In the genomic region with DNA sequence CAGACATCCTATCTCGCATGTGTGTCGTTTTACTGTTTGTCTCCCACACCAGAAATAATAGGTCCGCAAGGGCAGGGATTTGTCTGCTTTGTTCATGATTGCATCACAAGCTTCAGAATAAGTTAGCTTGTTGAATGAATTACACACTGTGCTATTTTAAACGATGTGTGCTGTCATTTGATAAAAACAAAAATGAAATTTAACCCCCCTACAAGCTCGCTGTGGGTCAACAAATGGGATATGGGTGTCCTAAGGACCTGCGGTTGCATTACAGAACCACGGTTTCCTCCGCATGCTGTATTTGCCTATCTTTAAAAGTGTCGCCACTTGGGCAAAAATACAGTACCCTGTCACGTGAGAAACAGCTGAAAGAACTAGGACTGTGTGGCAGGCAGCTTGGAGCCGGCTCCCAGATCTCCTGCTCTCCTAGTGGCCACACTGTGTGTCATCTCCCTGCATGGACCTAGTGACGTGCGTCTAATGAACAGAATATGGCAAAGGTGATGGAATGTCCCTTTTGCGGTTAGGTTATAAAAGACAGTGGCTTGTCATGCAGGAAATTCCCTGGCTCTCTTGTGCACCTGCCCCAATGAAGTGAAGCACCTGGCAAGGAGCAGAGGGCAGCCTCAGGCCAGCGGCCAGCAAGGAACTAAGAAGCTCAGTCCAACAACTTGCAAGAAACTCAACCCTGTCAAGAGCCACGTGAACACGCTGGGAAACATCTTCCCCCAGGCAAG, we compare ENCODE assay signal across 8 cellular contexts. TPM values are rescaled to one million over a fixed set of nuclear protein-coding genes. Genes with fewer than 3 reads are reported as not detected.
DNase-seq lines count a peak whose midpoint lies in the region; ATAC-seq, FAIRE-seq and TF ChIP-seq lines count a peak whose summit lies in the region.

No MANE protein-coding gene starts in this region.

- peak; percentile 60 for FAIRE-seq in GM19239 (lab: Jason Lieb, UNC)

- H3K4me3 ChIP-seq in CD8-positive, alpha-beta T cell (ENCODE audit: low read depth, low read length) = no peak overlapping the region
- no peak overlapping the region for H3K4me3 ChIP-seq in sigmoid colon

- intact Hi-C loops in CD8-positive, alpha-beta T cell (cut with DNase I, micrococcal nuclease) = loop anchor here in 1 of 2 experiments (5.0 kb wide), 1 partner anchor 39 kb away; no protein-coding TSS in a partner anchor
- intact Hi-C loops in sigmoid colon (cut with DNase I) = no loop called here

- in situ Hi-C loops in KBM-7 (cut with MboI; ENCODE audit: low pct_unique_long_range_greater_than_20kb, low sequenced_read_pairs) = no loop called here

- no peak for TF ChIP-seq POLR2A in sigmoid colon (IDR thresholded peaks at IDR 0.05)

- no peaks in the 10 kb centered on the region for H3K9me3 ChIP-seq in CD8-positive, alpha-beta T cell (ENCODE audit: low read length)
- H3K9me3 ChIP-seq in sigmoid colon = no peaks in the 10 kb centered on the region

- no peaks in the 10 kb centered on the region for H3K27me3 ChIP-seq in CD8-positive, alpha-beta T cell (ENCODE audit: insufficient read depth, low read length)
- no peaks in the 10 kb centered on the region for H3K27me3 ChIP-seq in sigmoid colon

- no peak for DNase-seq in CD8-positive, alpha-beta T cell
- DNase-seq in GM19239 (ENCODE audit: insufficient read length, low spot score) (no peak), sigmoid colon (no peak), GM19238 (ENCODE audit: insufficient read length, low spot score) (no peak), globus pallidus (ENCODE audit: low spot score) (no peak), KBM-7 (no peak)
- no peak for DNase-seq in effector memory CD8-positive, alpha-beta T cell

- H3K27ac Mint-ChIP-seq in CD8-positive, alpha-beta T cell = peak overlapping the region; percentile 66
- H3K27ac Mint-ChIP-seq in effector memory CD8-positive, alpha-beta T cell = peak overlapping the region; percentile 87 to 89

- POLR2A ChIA-PET in CD8-positive, alpha-beta T cell (lab: Charles Lee) = no interaction called here

- H3K27ac ChIP-seq in CD8-positive, alpha-beta T cell (ENCODE audit: low read depth, low read length) = no peak overlapping the region
- no peak overlapping the region for H3K27ac ChIP-seq in sigmoid colon

- no peak for TF ChIP-seq CTCF in CD8-positive, alpha-beta T cell (IDR thresholded peaks at IDR 0.05)
- TF ChIP-seq CTCF in sigmoid colon (IDR thresholded peaks at IDR 0.05) = no peak

- WGBS in sigmoid colon, 2 donors = 85 to 87% methylated on average over 17 of the region's 17 CpGs

- ATAC-seq in CD8-positive, alpha-beta T cell = no peak
- ATAC-seq in HG03439 (IDR thresholded peaks at IDR 0.05; ENCODE audit: unreplicated experiment) = peak; percentile 47
- ATAC-seq in effector memory CD8-positive, alpha-beta T cell (replicated peaks) = peak; percentile 21

- H3K36me3 Mint-ChIP-seq in CD8-positive, alpha-beta T cell = peaks cover 80% of the 10 kb centered on the region
- peaks cover 51% of the 10 kb centered on the region for H3K36me3 Mint-ChIP-seq in effector memory CD8-positive, alpha-beta T cell (ENCODE audit: insufficient read depth)

- peak overlapping the region; percentile 32 for H3K4me3 Mint-ChIP-seq in CD8-positive, alpha-beta T cell
- peak overlapping the region; percentile 60 to 69 for H3K4me3 Mint-ChIP-seq in effector memory CD8-positive, alpha-beta T cell

- TF ChIP-seq EP300 in sigmoid colon (IDR thresholded peaks at IDR 0.05) = no peak

- CTCF ChIA-PET in CD8-positive, alpha-beta T cell (lab: Charles Lee) = no interaction called here

- H3K4me1 ChIP-seq in CD8-positive, alpha-beta T cell (ENCODE audit: insufficient read depth, low read length) = peaks cover 23% of the 10 kb centered on the region
- peaks cover 0 to 36% (median 20%) of the 10 kb centered on the region in 4 donors for H3K4me1 ChIP-seq in sigmoid colon

- peaks cover 25% of the 10 kb centered on the region for H3K36me3 ChIP-seq in CD8-positive, alpha-beta T cell (ENCODE audit: insufficient read depth, low read length)
- H3K36me3 ChIP-seq in sigmoid colon = peaks cover 13 to 49% (median 22%) of the 10 kb centered on the region in 4 donors

- H3K27me3 Mint-ChIP-seq in CD8-positive, alpha-beta T cell (ENCODE audit: low read depth) = no peaks in the 10 kb centered on the region
- no peaks in the 10 kb centered on the region for H3K27me3 Mint-ChIP-seq in effector memory CD8-positive, alpha-beta T cell

- H3K9me3 Mint-ChIP-seq in CD8-positive, alpha-beta T cell = no peaks in the 10 kb centered on the region
- H3K9me3 Mint-ChIP-seq in effector memory CD8-positive, alpha-beta T cell = no peaks in the 10 kb centered on the region

- H3K4me1 Mint-ChIP-seq in CD8-positive, alpha-beta T cell (ENCODE audit: low read depth) = peaks cover 48% of the 10 kb centered on the region
- peaks cover 46 to 54% of the 10 kb centered on the region in 2 donors for H3K4me1 Mint-ChIP-seq in effector memory CD8-positive, alpha-beta T cell (ENCODE audit: low read depth in 2 of 2)

RNA-seq across cellular contexts. Expression of gene CRYGN, which starts 32.9 kb away (rescaled TPM):
- not detected for total RNA-seq in CD8-positive, alpha-beta T cell
- 1 to 10 TPM in 2 of 4 donors, not detected in 2; 1.4 to 1.8 TPM for total RNA-seq in sigmoid colon
- polyA plus RNA-seq in sigmoid colon = under 1 TPM in 2 of 3 donors, not detected in 1; 0.17 to 0.60 TPM

RNA-seq across cellular contexts. Expression of gene RHEB, which starts 46.9 kb away (rescaled TPM):
- 10 to 100 TPM; 57.2 to 61.0 TPM for total RNA-seq in CD8-positive, alpha-beta T cell
- total RNA-seq in sigmoid colon = 100 to 1,000 TPM; 121 to 162 (median 136) TPM
- 100 to 1,000 TPM in 1 of 3 donors, 10 to 100 TPM in 2; 48.3 to 110 (median 91.3) TPM for polyA plus RNA-seq in sigmoid colon
